In genomic region chrX:7709845-7710244, GRCh38 we compare ENCODE assay signal across 26 cellular contexts.
DNase-seq lines count a peak whose midpoint lies in the region; ATAC-seq, FAIRE-seq and TF ChIP-seq lines count a peak whose summit lies in the region.
"Had no signal": no experiment of that assay in that cellular context is flagged by ENCODE, and none has a peak within 500 bp of the region (broad histone marks: within the 10 kb centered on the region; RNA-seq: fewer than 3 reads in every experiment).

No MANE protein-coding gene starts in this region.

- H4K20me1 ChIP-seq in mammary epithelial cell (ENCODE audit: insufficient read depth, low read length) (no peaks in the 10 kb centered on the region), keratinocyte (ENCODE audit: control insufficient read depth, extremely low read depth, insufficient read depth, low read length) (no peaks in the 10 kb centered on the region)
- H4K20me1 ChIP-seq in BLaER1 treated with 17β-estradiol and CSF1 and Interleukin-3, amounts not matched to agents 10 nM and 100 nM, result no peaks in the 10 kb centered on the region

- no peak for FAIRE-seq in keratinocyte (lab: Jason Lieb, UNC)
- FAIRE-seq: H54, HepG2 had no signal

- H3K4me3 ChIP-seq in mammary epithelial cell (replicated peaks in 1 of 3; ENCODE audit: insufficient read depth in 1 of 3, low read depth in 2 of 3, low read length in 3 of 3) (no peak overlapping the region), keratinocyte (ENCODE audit: control insufficient read depth in 2 of 3, extremely low read depth in 1 of 3, insufficient read depth in 2 of 3, low read depth in 1 of 3, low read length in 3 of 3) (no peak overlapping the region)
- H3K4me3 ChIP-seq in BLaER1 treated with 17β-estradiol and CSF1 and Interleukin-3, amounts not matched to agents 10 nM and 100 nM, result peak overlapping the region in 2 of 10 experiments; percentile 7 to 9; a peak in 1 of 20 replicates
- H3K4me3 ChIP-seq: PC-9, SJSA1 had no signal

- H3K9me3 ChIP-seq in mammary epithelial cell (replicated peaks; ENCODE audit: insufficient read depth, low read length) (peaks cover 3% of the 10 kb centered on the region), keratinocyte (ENCODE audit: control insufficient read depth, low read depth, low read length) (no peaks in the 10 kb centered on the region)
- peaks cover 0 to 14% (median 0%) of the 10 kb centered on the region in 11 experiments; a peak in 6 of 22 replicates for H3K9me3 ChIP-seq in BLaER1 treated with 17β-estradiol and CSF1 and Interleukin-3, amounts not matched to agents 10 nM and 100 nM (replicated peaks in 1 of 11)
- H3K9me3 ChIP-seq: SJSA1 had no signal

- H3K27me3 Mint-ChIP-seq in MCF 10A (ENCODE audit: insufficient read depth, unreplicated experiment), result no peaks in the 10 kb centered on the region

- WGBS in mammary epithelial cell (ENCODE audit: low coverage, missing lambda C conversion rate), result 52% methylated on average over 4 of the region's 4 CpGs

- dilution Hi-C loops in mammary epithelial cell (cut with HindIII; ENCODE audit: low sequenced_read_pairs) (no loop called here), keratinocyte (cut with MboI; ENCODE audit: extremely low pct_ligation_motif_present, low sequenced_read_pairs) (no loop called here)

- no peak overlapping the region for H3K4me3 Mint-ChIP-seq in MCF 10A (ENCODE audit: unreplicated experiment)
- H3K4me3 Mint-ChIP-seq: CD14-positive monocyte; CD8-positive, alpha-beta memory T cell; T-cell had no signal

- no peaks in the 10 kb centered on the region for H3K4me1 Mint-ChIP-seq in MCF 10A (ENCODE audit: insufficient read depth, unreplicated experiment)
- H3K4me1 Mint-ChIP-seq: CD14-positive monocyte; CD8-positive, alpha-beta memory T cell; T-cell had no signal

- H3K79me2 ChIP-seq in mammary epithelial cell (ENCODE audit: insufficient read depth, low read length) (no peaks in the 10 kb centered on the region), keratinocyte (ENCODE audit: control insufficient read depth, insufficient read depth, low read length) (no peaks in the 10 kb centered on the region)

- intact Hi-C loops in mammary epithelial cell (cut with micrococcal nuclease), result loop anchor here (5.0 to 10.0 kb wide), 4 partner anchors 125 to 1685 kb away; partner anchors contain the start of gene PNPLA4
- intact Hi-C loops in MCF 10A (cut with micrococcal nuclease), result no loop called here

- H3K9me1 ChIP-seq in keratinocyte (ENCODE audit: control insufficient read depth, extremely low read depth, insufficient read depth, low read length), result no peaks in the 10 kb centered on the region

- POLR2A ChIA-PET in MCF 10A (lab: Yijun Ruan, JAX), result no interaction called here

- no peak overlapping the region for H3K27ac ChIP-seq in mammary epithelial cell (ENCODE audit: insufficient read depth, low read depth, low read length)
- H3K27ac ChIP-seq in BLaER1 treated with 17β-estradiol and CSF1 and Interleukin-3, amounts not matched to agents 10 nM and 100 nM, result peak overlapping the region in 2 of 11 experiments; percentile 1 to 36; a peak in 2 of 22 replicates
- no peak overlapping the region for H3K27ac ChIP-seq in keratinocyte (ENCODE audit: control insufficient read depth, insufficient read depth, low read length)
- H3K27ac ChIP-seq: PC-9, SJSA1 had no signal

- BruUV-seq in mammary epithelial cell (replicated peaks; lab: Mats Ljungman, UMichigan) (no TSS peak), MCF 10A (replicated peaks; lab: Mats Ljungman, UMichigan) (no TSS peak)

- no peak overlapping the region for H3K27ac Mint-ChIP-seq in MCF 10A (ENCODE audit: low read depth, unreplicated experiment)
- H3K27ac Mint-ChIP-seq in activated naive CD4-positive, alpha-beta T cell treated with anti-CD3 and anti-CD28 coated beads, Interleukin-2, amount 50 U/mL, for 72 hours, result no peak overlapping the region
- H3K27ac Mint-ChIP-seq: CD14-positive monocyte; CD8-positive, alpha-beta memory T cell; T-cell had no signal

- H3K9me3 Mint-ChIP-seq in MCF 10A (ENCODE audit: unreplicated experiment), result no peaks in the 10 kb centered on the region
- no peaks in the 10 kb centered on the region for H3K9me3 Mint-ChIP-seq in activated naive CD4-positive, alpha-beta T cell treated with anti-CD3 and anti-CD28 coated beads, Interleukin-2, amount 50 U/mL, for 72 hours
- H3K9me3 Mint-ChIP-seq: CD14-positive monocyte, T-cell had no signal

- H3K4me1 ChIP-seq in mammary epithelial cell (ENCODE audit: insufficient read depth, low read length), result peaks cover 5% of the 10 kb centered on the region
- H3K4me1 ChIP-seq in BLaER1 treated with 17β-estradiol and CSF1 and Interleukin-3, amounts not matched to agents 10 nM and 100 nM, result peaks cover 5 to 37% (median 10%) of the 10 kb centered on the region in 10 experiments; a peak in 18 of 20 replicates
- peaks cover 7% of the 10 kb centered on the region for H3K4me1 ChIP-seq in keratinocyte (ENCODE audit: control insufficient read depth, extremely low read depth, insufficient read depth, low read length)
- H3K4me1 ChIP-seq: SJSA1 had no signal

- H3K36me3 Mint-ChIP-seq in MCF 10A (ENCODE audit: insufficient read depth, unreplicated experiment), result no peaks in the 10 kb centered on the region
- no peaks in the 10 kb centered on the region for H3K36me3 Mint-ChIP-seq in activated naive CD4-positive, alpha-beta T cell treated with anti-CD3 and anti-CD28 coated beads, Interleukin-2, amount 50 U/mL, for 72 hours
- H3K36me3 Mint-ChIP-seq: CD14-positive monocyte; CD8-positive, alpha-beta memory T cell; T-cell had no signal

- H3K27me3 ChIP-seq in mammary epithelial cell (ENCODE audit: insufficient read depth, low read length), result no peaks in the 10 kb centered on the region
- H3K27me3 ChIP-seq in BLaER1 treated with 17β-estradiol and CSF1 and Interleukin-3, amounts not matched to agents 10 nM and 100 nM, result no peaks in the 10 kb centered on the region
- H3K27me3 ChIP-seq in keratinocyte (ENCODE audit: control insufficient read depth, extremely low read depth, insufficient read depth, low read length), result no peaks in the 10 kb centered on the region
- H3K27me3 ChIP-seq: SJSA1 had no signal

- in situ Hi-C loops in mammary epithelial cell (cut with MboI; ENCODE audit: low sequenced_read_pairs in 2 of 2), result no loop called here

- H3K36me3 ChIP-seq in mammary epithelial cell (ENCODE audit: insufficient read depth, low read length), result no peaks in the 10 kb centered on the region
- H3K36me3 ChIP-seq in BLaER1 treated with 17β-estradiol and CSF1 and Interleukin-3, amounts not matched to agents 10 nM and 100 nM, result no peaks in the 10 kb centered on the region
- no peaks in the 10 kb centered on the region for H3K36me3 ChIP-seq in keratinocyte (ENCODE audit: control insufficient read depth in 2 of 2, extremely low read depth in 1 of 2, insufficient read depth in 2 of 2, low read length in 2 of 2)
- H3K36me3 ChIP-seq: SJSA1 had no signal

- H2AFZ ChIP-seq in mammary epithelial cell (ENCODE audit: low read depth, low read length) (peak overlapping the region; percentile 22), keratinocyte (ENCODE audit: control insufficient read depth, low read length) (peak overlapping the region; percentile 49)
- H2AFZ ChIP-seq: PC-9 had no signal

- no peak for ATAC-seq in activated naive CD4-positive, alpha-beta T cell treated with anti-CD3 and anti-CD28 coated beads, Interleukin-2, amount 50 U/mL, for 72 hours
- ATAC-seq: HepG2, T-cell had no signal

- CTCF ChIA-PET in mammary epithelial cell (lab: Charles Lee; ENCODE audit: low non-redundant PET), result no interaction called here
- CTCF ChIA-PET in MCF 10A (lab: Yijun Ruan, JAX), result no interaction called here

- no peak overlapping the region for H3K9ac ChIP-seq in mammary epithelial cell (ENCODE audit: insufficient read depth, low read length)
- H3K9ac ChIP-seq in BLaER1 treated with 17β-estradiol and CSF1 and Interleukin-3, amounts not matched to agents 10 nM and 100 nM, result no peak overlapping the region
- H3K9ac ChIP-seq in keratinocyte (ENCODE audit: control insufficient read depth, extremely low read depth, insufficient read depth, low read length), result no peak overlapping the region

- no peak for DNase-seq in mammary epithelial cell
- no peak for DNase-seq in MCF 10A (ENCODE audit: unreplicated experiment)
- DNase-seq in NCI-H146 treated with DMSO at 0.1 percent for 48 hours (lab: John Stamatoyannopoulos, UW; ENCODE audit: unreplicated experiment), result peak; percentile 33
- DNase-seq in keratinocyte (ENCODE audit: low read depth, low spot score), result no peak
- no peak for DNase-seq in effector CD8-positive, alpha-beta T cell (lab: John Stamatoyannopoulos, UW)
- no peak for DNase-seq in NCI-H1105 treated with DMSO at 0.1 percent for 48 hours (lab: John Stamatoyannopoulos, UW)
- DNase-seq in activated naive CD4-positive, alpha-beta T cell treated with anti-CD3 and anti-CD28 coated beads, Interleukin-2, amount 50 U/mL, for 72 hours (ENCODE audit: low spot score in 2 of 2), result no peak
- DNase-seq: 8988T; Calu3; CD8-positive, alpha-beta memory T cell; DMS153; Kasumi-1; NCI-H1694 treated with DMSO at 0.1 percent for 48 hours; NCI-H2081; NCI-H2171; NCI-H226; NCI-H510A; NCI-H774; PC-9; Right ventricle myocardium superior; T-cell had no signal

- H3K4me2 ChIP-seq in mammary epithelial cell (ENCODE audit: insufficient read depth, low read depth, low read length) (no peak overlapping the region), keratinocyte (ENCODE audit: control insufficient read depth, extremely low read depth, insufficient read depth, low read depth, low read length) (no peak overlapping the region)
- H3K4me2 ChIP-seq in BLaER1 treated with 17β-estradiol and CSF1 and Interleukin-3, amounts not matched to agents 10 nM and 100 nM, result peak overlapping the region in 10 of 11 experiments; percentile 13 to 81 (median 56); a peak in 18 of 22 replicates
- H3K4me2 ChIP-seq: PC-9 had no signal

- TF ChIP-seq CTCF in mammary epithelial cell (conservative IDR thresholded peaks at IDR 0.05 in 1 of 2, IDR thresholded peaks at IDR 0.05 in 1 of 2; ENCODE audit: extremely low read depth in 1 of 2, insufficient read depth in 1 of 2, low read depth in 1 of 2, low read length in 2 of 2) (no peak), MCF 10A (IDR thresholded peaks at IDR 0.05; ENCODE audit: unreplicated experiment) (no peak), keratinocyte (optimal IDR thresholded peaks at IDR 0.05 in 1 of 3, IDR thresholded peaks at IDR 0.05 in 1 of 3, conservative IDR thresholded peaks at IDR 0.05 in 1 of 3; ENCODE audit: extremely low read depth in 1 of 3, insufficient read depth in 2 of 3, low read length in 3 of 3) (no peak)

Comparison
In these comparisons a context has a peak if more than half of its experiments do, and no peak if none do; other contexts are left out.
1. H3K4me2 ChIP-seq: peak in BLaER1 treated with 17β-estradiol and CSF1 and Interleukin-3, amounts not matched to agents 10 nM and 100 nM (10 of 11); none in mammary epithelial cell (single experiment) and keratinocyte (single experiment).